In the genomic region with DNA sequence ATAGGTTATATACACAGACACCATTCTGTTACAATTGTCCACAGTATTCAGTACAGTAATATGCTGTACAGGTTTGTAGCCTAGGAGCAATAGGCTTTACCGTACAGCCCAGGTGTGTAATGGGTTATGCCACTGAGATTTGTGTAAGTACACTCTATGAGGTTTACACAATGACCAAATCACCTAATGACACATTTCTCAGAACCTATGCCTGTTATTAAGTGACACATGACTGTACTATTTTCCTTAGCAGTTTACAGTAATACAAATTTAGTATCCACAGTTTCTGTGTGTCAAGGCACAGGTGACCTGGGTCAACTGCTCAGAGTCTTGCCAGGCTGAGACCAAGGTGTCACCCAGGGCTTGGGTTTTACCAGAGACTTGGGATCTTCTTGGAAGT, we compare ENCODE assay signal across 19 cellular contexts.
DNase-seq lines count a peak whose midpoint lies in the region; ATAC-seq, FAIRE-seq and TF ChIP-seq lines count a peak whose summit lies in the region.
"Had no signal": no experiment of that assay in that cellular context is flagged by ENCODE, and none has a peak within 500 bp of the region (broad histone marks: within the 10 kb centered on the region; RNA-seq: fewer than 3 reads in every experiment).

No MANE protein-coding gene starts in this region.

- H3K27ac ChIP-seq in epithelial cell of prostate = peak overlapping the region; percentile 69
- H3K27ac ChIP-seq: BLaER1 had no signal

- FAIRE-seq in RCC 7860 (lab: Jason Lieb, UNC) = no peak
- FAIRE-seq: G401.6, GM12891, HepG2, HTR-8/SVneo had no signal

- DNase-seq in NCI-H748 (lab: John Stamatoyannopoulos, UW; ENCODE audit: unreplicated experiment) = peak; percentile 12
- DNase-seq in NCI-H748 treated with DMSO at 0.1 percent for 48 hours (lab: John Stamatoyannopoulos, UW) = no peak
- peak; percentile 57 for DNase-seq in RCC 7860 (ENCODE audit: low spot score)
- DNase-seq in epithelial cell of prostate (ENCODE audit: low read depth, low spot score) = peak; percentile 40
- DNase-seq in NCI-H345 (lab: John Stamatoyannopoulos, UW) = no peak
- no peak for DNase-seq in stimulated activated naive CD4-positive, alpha-beta T cell treated with Interleukin-2 at 50 U/mL for 16 hours (lab: John Stamatoyannopoulos, UW)
- DNase-seq: 8988T; AML-193; CD4-positive, CD25-positive, alpha-beta regulatory T cell; DMS79; GOT3; H9 had no signal

- H3K27me3 Mint-ChIP-seq in nephron (ENCODE audit: low read depth) = peaks cover 3% of the 10 kb centered on the region
- H3K27me3 Mint-ChIP-seq: CD4-positive, CD25-positive, alpha-beta regulatory T cell had no signal

- peak overlapping the region in 2 of 3 experiments; percentile 24 to 61 for H3K27ac Mint-ChIP-seq in nephron
- H3K27ac Mint-ChIP-seq: CD4-positive, CD25-positive, alpha-beta regulatory T cell had no signal

- no peaks in the 10 kb centered on the region for H3K9me3 Mint-ChIP-seq in nephron

- no peak for ATAC-seq in GM19324 (IDR thresholded peaks at IDR 0.05; ENCODE audit: low FRiP score, unreplicated experiment)
- ATAC-seq: HepG2 had no signal

- no peak for TF ChIP-seq CTCF in nephron (IDR thresholded peaks at IDR 0.05; ENCODE audit: unreplicated experiment in 3 of 3)

- no peaks in the 10 kb centered on the region for H3K36me3 Mint-ChIP-seq in nephron (ENCODE audit: low read depth)
- H3K36me3 Mint-ChIP-seq: CD4-positive, CD25-positive, alpha-beta regulatory T cell had no signal

- H3K4me3 Mint-ChIP-seq in nephron = no peak overlapping the region
- H3K4me3 Mint-ChIP-seq: CD4-positive, CD25-positive, alpha-beta regulatory T cell; H9 had no signal

- peaks cover 6% of the 10 kb centered on the region for H3K4me1 Mint-ChIP-seq in nephron
- H3K4me1 Mint-ChIP-seq: CD4-positive, CD25-positive, alpha-beta regulatory T cell had no signal

Comparison
In these comparisons a context has a peak if more than half of its experiments do, and no peak if none do; other contexts are left out.
1. DNase-seq: peak in NCI-H748 (single experiment), RCC 7860 (single experiment) and epithelial cell of prostate (single experiment); none in NCI-H748 treated with DMSO at 0.1 percent for 48 hours (single experiment), NCI-H345 (single experiment) and stimulated activated naive CD4-positive, alpha-beta T cell treated with Interleukin-2 at 50 U/mL for 16 hours (single experiment).